In the genomic region with DNA sequence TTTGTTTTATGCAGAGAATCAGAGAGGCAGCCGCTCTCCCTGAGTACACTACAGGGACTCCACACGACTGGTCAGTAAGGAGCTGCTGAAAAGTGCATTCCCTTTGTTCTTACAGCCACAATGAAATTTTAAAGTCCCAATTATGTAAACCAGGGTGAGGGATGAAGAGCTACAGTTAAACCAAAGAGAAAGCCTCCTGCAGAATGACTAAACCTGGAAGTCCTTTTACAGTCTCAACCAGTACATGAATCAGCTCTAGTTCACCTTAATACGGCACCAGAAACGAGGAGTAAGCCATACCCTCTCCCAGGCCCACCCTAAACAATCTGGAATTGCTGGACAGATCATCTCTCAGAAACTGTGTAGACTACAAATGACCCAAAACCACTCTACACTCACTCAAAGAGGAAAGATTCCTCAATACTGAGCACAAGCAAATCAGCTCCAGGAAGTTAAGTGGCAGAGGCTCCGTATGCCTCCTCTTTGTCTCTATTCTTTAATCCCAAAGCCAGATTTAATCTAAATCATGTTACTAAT, we compare ENCODE assay signal across 9 cellular contexts.
DNase-seq lines count a peak whose midpoint lies in the region.
"Had no signal": no experiment of that assay in that cellular context is flagged by ENCODE, and none has a peak within 500 bp of the region (broad histone marks: within the 10 kb centered on the region; RNA-seq: fewer than 3 reads in every experiment).

No MANE protein-coding gene starts in this region.

- H3K4me3 ChIP-seq in stomach smooth muscle (ENCODE audit: low read length in 2 of 2) = peak overlapping the region; percentile 58 to 75

- no peaks in the 10 kb centered on the region for H3K9me3 Mint-ChIP-seq in activated T-helper 1 cell treated with anti-CD3 and anti-CD28 coated beads, Interleukin-12 subunit alpha, Interleukin-12 subunit beta, Interleukin-2, Interleukin-4 antibody, amounts not matched to agents 30 ng/mL and 10 ng/mL and 1 ng/mL, durations not matched to agents 14 hours and 24 hours and 36 hours

- H3K36me3 ChIP-seq in stomach smooth muscle (ENCODE audit: control insufficient read depth in 2 of 2, insufficient read depth in 2 of 2, low read length in 2 of 2) = no peaks in the 10 kb centered on the region

- H3K36me3 Mint-ChIP-seq in activated T-helper 1 cell treated with anti-CD3 and anti-CD28 coated beads, Interleukin-12 subunit alpha, Interleukin-12 subunit beta, Interleukin-2, Interleukin-4 antibody, amounts not matched to agents 30 ng/mL and 10 ng/mL and 1 ng/mL, durations not matched to agents 14 hours and 24 hours and 36 hours (ENCODE audit: low read depth) = no peaks in the 10 kb centered on the region
- H3K36me3 Mint-ChIP-seq: immature natural killer cell had no signal

- peaks cover 16% of the 10 kb centered on the region for H3K4me1 Mint-ChIP-seq in activated T-helper 1 cell treated with anti-CD3 and anti-CD28 coated beads, Interleukin-12 subunit alpha, Interleukin-12 subunit beta, Interleukin-2, Interleukin-4 antibody, amounts not matched to agents 30 ng/mL and 10 ng/mL and 1 ng/mL, durations not matched to agents 14 hours and 24 hours and 36 hours (ENCODE audit: low read depth)

- H3K27me3 Mint-ChIP-seq in activated T-helper 1 cell treated with anti-CD3 and anti-CD28 coated beads, Interleukin-12 subunit alpha, Interleukin-12 subunit beta, Interleukin-2, Interleukin-4 antibody, amounts not matched to agents 30 ng/mL and 10 ng/mL and 1 ng/mL, durations not matched to agents 14 hours and 24 hours and 36 hours (ENCODE audit: insufficient read depth) = peaks cover 3% of the 10 kb centered on the region

- H3K27ac ChIP-seq in stomach smooth muscle (ENCODE audit: low read length) = peak overlapping the region; percentile 68
- H3K27ac ChIP-seq: KMS-11 had no signal

- intact Hi-C loops in activated T-helper 1 cell treated with anti-CD3 and anti-CD28 coated beads, Interleukin-12 subunit alpha, Interleukin-12 subunit beta, Interleukin-2, Interleukin-4 antibody, amounts not matched to agents 30 ng/mL and 10 ng/mL and 1 ng/mL, durations not matched to agents 14 hours and 24 hours and 36 hours (cut with micrococcal nuclease) = no loop called here
- intact Hi-C loops in posterior cingulate gyrus (cut with DNase I) = loop anchor here (5.0 kb wide), 2 partner anchors 78 to 163 kb away; no protein-coding TSS in a partner anchor

- H3K9ac ChIP-seq in stomach smooth muscle (ENCODE audit: low read length in 2 of 2) = peak overlapping the region; percentile 37 to 49
- H3K9ac ChIP-seq: KMS-11 had no signal

- H3K9me3 ChIP-seq in stomach smooth muscle (ENCODE audit: control insufficient read depth in 2 of 2, low read length in 2 of 2) = no peaks in the 10 kb centered on the region

- peak overlapping the region; percentile 3 for H3K4me3 Mint-ChIP-seq in activated T-helper 1 cell treated with anti-CD3 and anti-CD28 coated beads, Interleukin-12 subunit alpha, Interleukin-12 subunit beta, Interleukin-2, Interleukin-4 antibody, amounts not matched to agents 30 ng/mL and 10 ng/mL and 1 ng/mL, durations not matched to agents 14 hours and 24 hours and 36 hours

- H3K27me3 ChIP-seq in stomach smooth muscle (ENCODE audit: control insufficient read depth in 1 of 2, insufficient read depth in 2 of 2, low read length in 2 of 2) = no peaks in the 10 kb centered on the region

- DNase-seq in HT1080 (ENCODE audit: low read depth) (peak; percentile 68), iris pigment epithelial cell (ENCODE audit: low read depth) (peak; percentile 43), NCI-H510A treated with DMSO at 0.1 percent for 48 hours (lab: John Stamatoyannopoulos, UW) (no peak), posterior cingulate gyrus (no peak), CD1c-positive myeloid dendritic cell (ENCODE audit: extremely low spot score) (no peak)
- no peak for DNase-seq in activated T-helper 1 cell treated with anti-CD3 and anti-CD28 coated beads, Interleukin-12 subunit alpha, Interleukin-12 subunit beta, Interleukin-2, Interleukin-4 antibody, amounts not matched to agents 30 ng/mL and 10 ng/mL and 1 ng/mL, durations not matched to agents 14 hours and 24 hours and 36 hours (ENCODE audit: low spot score)
- DNase-seq: immature natural killer cell had no signal

- peaks cover 46% of the 10 kb centered on the region for H3K4me1 ChIP-seq in stomach smooth muscle (ENCODE audit: control insufficient read depth, insufficient read depth, low read length)

- no peak overlapping the region for H3K27ac Mint-ChIP-seq in activated T-helper 1 cell treated with anti-CD3 and anti-CD28 coated beads, Interleukin-12 subunit alpha, Interleukin-12 subunit beta, Interleukin-2, Interleukin-4 antibody, amounts not matched to agents 30 ng/mL and 10 ng/mL and 1 ng/mL, durations not matched to agents 14 hours and 24 hours and 36 hours
- H3K27ac Mint-ChIP-seq: immature natural killer cell had no signal

Comparison
In these comparisons a context has a peak if more than half of its experiments do, and no peak if none do; other contexts are left out.
1. DNase-seq: peak in HT1080 (single experiment) and iris pigment epithelial cell (single experiment); none in activated T-helper 1 cell treated with anti-CD3 and anti-CD28 coated beads, Interleukin-12 subunit alpha, Interleukin-12 subunit beta, Interleukin-2, Interleukin-4 antibody, amounts not matched to agents 30 ng/mL and 10 ng/mL and 1 ng/mL, durations not matched to agents 14 hours and 24 hours and 36 hours (single experiment), NCI-H510A treated with DMSO at 0.1 percent for 48 hours (single experiment), posterior cingulate gyrus (0 of 10) and CD1c-positive myeloid dendritic cell (single experiment).